In the genomic region with DNA sequence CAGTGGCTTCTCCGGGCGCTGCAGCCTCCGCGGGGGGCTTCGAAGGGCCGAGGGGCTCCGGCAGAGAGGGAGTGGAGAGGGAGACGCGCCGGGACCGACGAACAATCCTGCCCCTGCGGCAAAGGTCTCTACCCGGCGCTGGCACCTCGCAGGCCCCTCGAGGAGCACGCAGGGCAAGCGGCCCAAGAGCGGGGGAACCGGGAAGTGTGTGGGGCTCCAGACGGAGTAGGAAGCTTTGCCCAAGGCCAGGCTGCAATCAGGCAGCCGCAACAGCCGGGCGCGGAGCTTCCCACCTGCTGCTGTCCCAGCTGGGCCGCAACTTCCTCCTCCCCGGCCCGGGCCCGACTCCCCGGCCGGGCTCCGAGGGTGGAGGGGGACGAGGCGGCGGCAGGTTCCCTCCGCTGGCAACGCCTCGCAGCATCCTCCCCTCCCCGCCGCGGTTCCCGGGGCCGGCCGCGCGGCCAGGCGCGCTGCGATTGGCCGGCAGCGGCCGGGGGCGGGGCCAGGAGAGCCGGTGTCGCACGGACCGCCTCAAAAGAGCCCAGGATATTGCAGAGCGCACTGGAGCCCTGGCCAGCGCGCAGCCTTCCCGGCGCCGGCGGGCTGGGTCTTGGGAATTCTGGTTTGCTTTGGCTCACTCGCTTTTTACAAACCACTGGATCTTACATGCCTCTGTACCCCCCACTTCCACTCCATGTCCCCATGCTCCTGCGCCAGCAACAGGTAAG, we compare ENCODE assay signal across 8 cellular contexts. TPM values are rescaled to one million over a fixed set of nuclear protein-coding genes. Genes with fewer than 3 reads are reported as not detected.
DNase-seq lines count a peak whose midpoint lies in the region; TF ChIP-seq lines count a peak whose summit lies in the region.

Gene KCNJ2 (plus strand): TSS at position 554 of the 728 bp plus-strand sequence. CDS start 5,508 bp downstream, outside the sequence.

- H3K4ac ChIP-seq in trophoblast cell (ENCODE audit: low read depth, low read length): peak within 1 kb of the TSS; percentile 57

- H3K4me1 ChIP-seq in ES-I3 (ENCODE audit: insufficient read depth, low read length) (peaks cover 4% of the 10 kb centered on the region), GM23248 (ENCODE audit: insufficient read depth) (peaks cover 13% of the 10 kb centered on the region), KMS-11 (ENCODE audit: low read depth, poor library complexity, severe bottlenecking) (no peaks in the 10 kb centered on the region), left ventricle myocardium inferior (peaks cover 48% of the 10 kb centered on the region), trophoblast cell (ENCODE audit: control insufficient read depth in 1 of 2, insufficient read depth in 2 of 2, low read length in 2 of 2) (peaks cover 2 to 4% of the 10 kb centered on the region in 2 experiments)

- peak within 1 kb of the TSS; percentile 93 for H3K4me2 ChIP-seq in GM23248 (ENCODE audit: unreplicated experiment)
- H3K4me2 ChIP-seq in KMS-11: peak within 1 kb of the TSS; percentile 90
- peak within 1 kb of the TSS; percentile 93 for H3K4me2 ChIP-seq in trophoblast cell (ENCODE audit: low read length)

- H4K12ac ChIP-seq in trophoblast cell (ENCODE audit: low read depth, low read length): peak within 1 kb of the TSS; percentile 8

- intact Hi-C loops in left ventricle myocardium inferior (cut with micrococcal nuclease): no loop called here

- H2BK12ac ChIP-seq in trophoblast cell (ENCODE audit: low read length): no peak within 1 kb of the TSS

- H3K9ac ChIP-seq in ES-I3 (ENCODE audit: low read depth, low read length) (peak within 1 kb of the TSS; percentile 89), GM23248 (peak within 1 kb of the TSS; percentile 45), KMS-11 (peak within 1 kb of the TSS; percentile 49; the same call in 1 of the 2 replicates), trophoblast cell (ENCODE audit: low read length) (peak within 1 kb of the TSS; percentile 73)

- H3K9me3 ChIP-seq in ES-I3 (ENCODE audit: control insufficient read depth, insufficient read depth, low read length): no peaks in the 10 kb centered on the region
- H3K9me3 ChIP-seq in GM23248 (ENCODE audit: low read depth): no peaks in the 10 kb centered on the region
- H3K9me3 ChIP-seq in left ventricle myocardium inferior (replicated peaks): no peaks in the 10 kb centered on the region
- H3K9me3 ChIP-seq in trophoblast cell (ENCODE audit: insufficient read depth, low read depth, low read length): no peaks in the 10 kb centered on the region

- H3K4me3 ChIP-seq in GM23248: peak within 1 kb of the TSS; percentile 76
- H3K4me3 ChIP-seq in KMS-11 (IDR thresholded peaks at IDR 0.05; ENCODE audit: insufficient read depth, low read depth, low read length): no peak within 1 kb of the TSS
- peak within 1 kb of the TSS; percentile 86 for H3K4me3 ChIP-seq in left ventricle myocardium inferior
- H3K4me3 ChIP-seq in trophoblast cell (ENCODE audit: low read depth, low read length): peak within 1 kb of the TSS; percentile 92

- in situ Hi-C loops in GM23248 (cut with MboI): no loop called here

- H3K79me1 ChIP-seq in trophoblast cell (ENCODE audit: low read length): peaks cover 8% of the 10 kb centered on the region

- H3K14ac ChIP-seq in trophoblast cell (ENCODE audit: low read length): peak within 1 kb of the TSS; percentile 52

- no peaks in the 10 kb centered on the region for H3K36me3 ChIP-seq in ES-I3 (ENCODE audit: insufficient read depth, low read length)
- H3K36me3 ChIP-seq in GM23248 (ENCODE audit: low read depth): no peaks in the 10 kb centered on the region
- no peaks in the 10 kb centered on the region for H3K36me3 ChIP-seq in KMS-11 (ENCODE audit: insufficient read depth)
- no peaks in the 10 kb centered on the region for H3K36me3 ChIP-seq in left ventricle myocardium inferior
- no peaks in the 10 kb centered on the region for H3K36me3 ChIP-seq in trophoblast cell (ENCODE audit: control insufficient read depth in 1 of 2, insufficient read depth in 2 of 2, low read length in 2 of 2)

- peak within 1 kb of the TSS; percentile 78 for H4K91ac ChIP-seq in trophoblast cell (ENCODE audit: low read depth, low read length)

- H3K79me2 ChIP-seq in GM23248 (ENCODE audit: insufficient read depth) (no peaks in the 10 kb centered on the region), KMS-11 (ENCODE audit: insufficient read depth, low read depth) (no peaks in the 10 kb centered on the region), trophoblast cell (ENCODE audit: control insufficient read depth, insufficient read depth, low read length, poor library complexity) (peaks cover 3% of the 10 kb centered on the region)

- H3F3A ChIP-seq in GM23248 (ENCODE audit: insufficient read depth): peaks cover 10% of the 10 kb centered on the region; the same call in 1 of the 2 replicates

- peak within 1 kb of the TSS; percentile 59 for H4K8ac ChIP-seq in trophoblast cell (ENCODE audit: low read depth, low read length)

- peak within 1 kb of the TSS; percentile 78 for H2AFZ ChIP-seq in GM23248
- H2AFZ ChIP-seq in KMS-11 (ENCODE audit: low read depth): peak within 1 kb of the TSS; percentile 96
- peak within 1 kb of the TSS; percentile 42 for H2AFZ ChIP-seq in trophoblast cell (ENCODE audit: insufficient read depth, low read length, poor library complexity)

- H3K18ac ChIP-seq in trophoblast cell (ENCODE audit: low read length): peak within 1 kb of the TSS; percentile 70

- WGBS in GM23248 (ENCODE audit: low coverage in 1 of 2, low lambda C conversion rate in 2 of 2, missing lambda C conversion rate in 2 of 2), 2 experiments: 1% methylated on average over 48 to 55 of the region's 67 CpGs
- WGBS in trophoblast cell (ENCODE audit: extremely low coverage, insufficient coverage, insufficient read length): no CpG with 5 or more reads among the region's 67 CpGs

- H3K9me2 ChIP-seq in GM23248 (ENCODE audit: insufficient read depth): no peaks in the 10 kb centered on the region

- H4K20me1 ChIP-seq in GM23248 (ENCODE audit: insufficient read depth): no peaks in the 10 kb centered on the region
- no peaks in the 10 kb centered on the region for H4K20me1 ChIP-seq in KMS-11 (ENCODE audit: insufficient read depth)

- H3K27me3 ChIP-seq in GM23248 (replicated peaks; ENCODE audit: insufficient read depth) (no peaks in the 10 kb centered on the region; the same call in 1 of the 2 replicates), KMS-11 (ENCODE audit: insufficient read depth, low read depth) (no peaks in the 10 kb centered on the region), left ventricle myocardium inferior (ENCODE audit: low read depth) (no peaks in the 10 kb centered on the region), trophoblast cell (ENCODE audit: insufficient read depth, low read length) (no peaks in the 10 kb centered on the region)

- DNase-seq in GM23248: peak; percentile 87
- peak; percentile 73 for DNase-seq in RPMI8226
- peak; percentile 7 for DNase-seq in amniotic stem cell (lab: John Stamatoyannopoulos, UW)
- peak; percentile 91 for DNase-seq in left ventricle myocardium inferior
- peak; percentile 86 for DNase-seq in trophoblast cell
- DNase-seq in OCI-M2 (lab: John Stamatoyannopoulos, UW; ENCODE audit: unreplicated experiment): no peak

- peak within 1 kb of the TSS; percentile 45 for H2BK5ac ChIP-seq in trophoblast cell (ENCODE audit: low read depth, low read length, poor library complexity)

- H3K27ac ChIP-seq in GM23248 (no peak within 1 kb of the TSS), KMS-11 (no peak within 1 kb of the TSS), left ventricle myocardium inferior (replicated peaks) (peak within 1 kb of the TSS; percentile 97), trophoblast cell (ENCODE audit: low read depth, low read length) (peak within 1 kb of the TSS; percentile 22)

- peak within 1 kb of the TSS; percentile 68 for H2BK120ac ChIP-seq in trophoblast cell (ENCODE audit: insufficient read depth, low read length, poor library complexity)

- H3K23ac ChIP-seq in trophoblast cell (ENCODE audit: low read length): no peak within 1 kb of the TSS

- no peak within 1 kb of the TSS for H2AK5ac ChIP-seq in trophoblast cell (ENCODE audit: low read length)

- TF ChIP-seq CTCF in KMS-11 (conservative IDR thresholded peaks at IDR 0.05; ENCODE audit: low read depth, low read length) (no peak), left ventricle myocardium inferior (IDR thresholded peaks at IDR 0.05; ENCODE audit: borderline replicate concordance) (no peak)

RNA-seq across cellular contexts. Expression of gene KCNJ2, which starts in this region (rescaled TPM):
- total RNA-seq in GM23248 (2014; rRNA removed; shearing (Covaris generic)): 0.63 and 1.1 TPM in 2 replicates
- polyA plus RNA-seq in GM23248 (2016; fragmentation: Nextera tagmentation; extraction: Ambion mirVana): 0.68 and 0.75 TPM in 2 replicates
- total RNA-seq in left ventricle myocardium inferior: 44.8 TPM
- polyA plus RNA-seq in trophoblast cell (2013): 4.9 and 5.2 TPM in 2 replicates

Comparison
In these comparisons a context has a peak if more than half of its experiments do, and no peak if none do; other contexts are left out.
1. RNA of gene KCNJ2 (total RNA-seq): 44.8 TPM in left ventricle myocardium inferior (single experiment); 0.63 to 1.1 TPM in GM23248; every median in the first group is over 10 times any median in the second.
2. H2AFZ ChIP-seq: peak in every context shown above with its lines; median percentile 96 in KMS-11; 78 in GM23248; 42 in trophoblast cell.
3. H3K27ac ChIP-seq: peak in left ventricle myocardium inferior (single experiment) and trophoblast cell (single experiment); none in GM23248 (single experiment) and KMS-11 (single experiment).
4. Peak in every context shown above with its lines, with median percentiles within 50 percentile points of each other: H3K9ac ChIP-seq and H3K4me2 ChIP-seq.